9 cellular contexts compared by ENCODE assay signal in the genomic region with DNA sequence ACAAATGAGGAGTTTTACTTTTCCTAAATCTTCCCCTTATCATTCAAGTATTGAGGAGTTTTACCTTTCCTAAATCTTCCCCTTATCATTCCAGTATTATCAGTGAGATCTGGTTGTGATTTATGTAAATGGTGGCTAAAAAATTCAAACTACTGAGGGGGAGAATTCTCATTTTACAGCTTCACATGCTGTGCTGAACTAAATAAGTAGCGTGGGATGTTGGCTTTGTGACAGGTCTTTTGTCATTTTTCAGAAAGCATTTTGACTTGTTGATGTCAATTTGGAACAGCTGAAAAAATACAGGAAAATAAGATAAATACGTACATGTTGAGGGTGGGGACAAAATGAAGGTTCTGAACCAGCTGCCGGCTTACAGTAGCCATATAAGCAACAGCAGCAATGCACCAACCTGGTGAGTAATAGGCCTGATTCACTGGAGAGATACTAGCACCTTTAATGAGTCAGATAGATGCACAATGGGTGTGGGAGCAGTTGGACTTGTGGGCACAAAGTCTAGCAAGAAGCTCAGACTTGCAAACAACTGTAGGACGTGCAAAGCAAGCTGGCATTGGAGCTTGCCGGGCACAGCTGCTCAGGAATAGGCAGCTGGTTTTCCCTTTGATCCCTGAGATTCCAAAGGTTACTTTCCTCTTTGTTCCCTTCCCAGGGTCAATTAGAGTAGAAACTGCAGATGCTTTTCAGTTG.
DNase-seq lines count a peak whose midpoint lies in the region; ATAC-seq lines count a peak whose summit lies in the region.
"Had no signal": no experiment of that assay in that cellular context is flagged by ENCODE, and none has a peak within 500 bp of the region (broad histone marks: within the 10 kb centered on the region; RNA-seq: fewer than 3 reads in every experiment).

No MANE protein-coding gene starts in this region.

- no peaks in the 10 kb centered on the region for H3K9me3 ChIP-seq in iPS-20b (ENCODE audit: insufficient read depth, low read depth, low read length)

- peak overlapping the region; percentile 55 for H3K4me3 ChIP-seq in iPS-20b (ENCODE audit: low read length)

- H3K36me3 ChIP-seq in iPS-20b (ENCODE audit: insufficient read depth, low read depth, low read length), result peaks cover 5% of the 10 kb centered on the region; the same call in 1 of the 2 replicates

- peak overlapping the region; percentile 53 for H3K27ac ChIP-seq in iPS-20b (ENCODE audit: low read length)

- no peaks in the 10 kb centered on the region for H3K27me3 ChIP-seq in iPS-20b (ENCODE audit: insufficient read depth, low read length)

- ATAC-seq in HG03097 (IDR thresholded peaks at IDR 0.05; ENCODE audit: low FRiP score, unreplicated experiment) (no peak), HG03095 (IDR thresholded peaks at IDR 0.05; ENCODE audit: unreplicated experiment) (no peak), HG02610 (IDR thresholded peaks at IDR 0.05; ENCODE audit: unreplicated experiment) (no peak)

- DNase-seq in activated CD4-positive, alpha-beta T cell treated with anti-CD3 and anti-CD28 coated beads for 4 hours, result peak; percentile 45 to 51
- DNase-seq in activated CD4-positive, alpha-beta T cell treated with anti-CD3 and anti-CD28 coated beads for 1 hour, result no peak
- DNase-seq in activated CD8-positive, alpha-beta memory T cell treated with anti-CD3 and anti-CD28 coated beads, Interleukin-2, amount 50 U/mL, for 4 hours, result peak; percentile 38
- peak; percentile 10 for DNase-seq in stimulated activated CD8-positive, alpha-beta memory T cell treated with anti-CD3 and anti-CD28 coated beads, Interleukin-12 subunit alpha, Interleukin-12 subunit beta, amount 100 ng/mL, for 4 hours (ENCODE audit: low read depth)
- DNase-seq: T-cell had no signal

- H3K4me1 ChIP-seq in iPS-20b (ENCODE audit: insufficient read depth, low read length), result peaks cover 59% of the 10 kb centered on the region

- peak overlapping the region; percentile 74; the same call in 1 of the 2 replicates for H3K9ac ChIP-seq in iPS-20b (ENCODE audit: low read depth, low read length)
